In the genomic region with DNA sequence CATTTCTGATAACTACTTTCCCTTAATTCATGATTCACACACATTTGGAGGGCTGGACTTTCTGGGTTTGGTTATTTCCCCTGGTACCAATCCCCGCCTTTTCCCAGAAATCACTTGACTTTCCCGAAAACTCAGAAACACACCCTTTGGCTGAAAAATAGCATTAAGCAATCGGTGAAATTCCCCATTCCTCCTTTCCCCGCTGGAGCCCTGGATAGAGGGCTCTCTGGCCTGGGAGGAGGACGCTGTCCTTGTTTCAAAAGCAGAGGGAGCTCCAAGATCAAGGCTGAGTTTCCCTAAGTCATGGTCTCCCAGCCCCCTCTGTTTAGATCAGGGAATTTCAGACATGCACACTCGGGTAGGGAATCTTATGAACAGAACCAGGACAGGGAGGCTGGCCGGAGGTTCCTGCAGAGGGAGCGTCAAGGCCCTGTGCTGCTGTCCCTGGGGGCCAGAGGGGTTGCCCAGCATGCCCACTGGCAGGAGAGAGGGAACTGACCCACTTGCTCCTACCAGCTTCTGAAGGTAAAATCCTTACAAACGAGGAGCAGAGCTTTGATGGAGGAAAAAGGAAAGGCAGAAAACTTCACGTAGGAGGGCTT, we compare ENCODE assay signal across 8 cellular contexts. TPM values are rescaled to one million over a fixed set of nuclear protein-coding genes. Genes with fewer than 3 reads are reported as not detected.
DNase-seq lines count a peak whose midpoint lies in the region; ATAC-seq and TF ChIP-seq lines count a peak whose summit lies in the region.

A gene (plus strand): TSS at position 366 of the 602 bp plus-strand sequence. CDS start 1,195 bp downstream, outside the sequence.

- H3K27ac Mint-ChIP-seq in brain: peak within 1 kb of the TSS in 4 of 5 experiments; percentile 83 to 94 (median 90)
- H3K27ac Mint-ChIP-seq in activated CD4-positive, alpha-beta memory T cell treated with anti-CD3 and anti-CD28 coated beads, Interleukin-2, amount 10 ng/mL, durations not matched to agents 7 days and 5 days: no peak within 1 kb of the TSS
- H3K27ac Mint-ChIP-seq in activated CD4-positive, alpha-beta memory T cell treated with anti-CD3 and anti-CD28 coated beads for 36 hours: no peak within 1 kb of the TSS

- POLR2A ChIA-PET in activated CD4-positive, alpha-beta memory T cell treated with anti-CD3 and anti-CD28 coated beads, Interleukin-2, amount 10 ng/mL, durations not matched to agents 7 days and 5 days (lab: Charles Lee): interaction anchor here (1.4 kb wide), 1 partner anchor 8 kb away, joined by 3 read pairs; no protein-coding TSS in a partner anchor
- POLR2A ChIA-PET in activated CD4-positive, alpha-beta memory T cell treated with anti-CD3 and anti-CD28 coated beads for 36 hours (lab: Charles Lee): no interaction called here

- CTCF ChIA-PET in activated CD4-positive, alpha-beta memory T cell treated with anti-CD3 and anti-CD28 coated beads, Interleukin-2, amount 10 ng/mL, durations not matched to agents 7 days and 5 days (lab: Charles Lee): interaction anchor here (1.4 kb wide), 1 partner anchor 53 kb away, joined by 4 read pairs; no protein-coding TSS in a partner anchor
- CTCF ChIA-PET in activated CD4-positive, alpha-beta memory T cell treated with anti-CD3 and anti-CD28 coated beads for 36 hours (lab: Charles Lee): no interaction called here

- H3K27ac ChIP-seq in skin epidermis: peak within 1 kb of the TSS in 20 of 21 experiments; percentile 56 to 89 (median 80)

- intact Hi-C loops in activated CD4-positive, alpha-beta memory T cell treated with anti-CD3 and anti-CD28 coated beads for 36 hours (cut with micrococcal nuclease): no loop called here

- peaks cover 7% of the 10 kb centered on the region for H3K4me1 Mint-ChIP-seq in brain
- H3K4me1 Mint-ChIP-seq in activated CD4-positive, alpha-beta memory T cell treated with anti-CD3 and anti-CD28 coated beads, Interleukin-2, amount 10 ng/mL, durations not matched to agents 7 days and 5 days: no peaks in the 10 kb centered on the region
- H3K4me1 Mint-ChIP-seq in activated CD4-positive, alpha-beta memory T cell treated with anti-CD3 and anti-CD28 coated beads for 36 hours (ENCODE audit: low read depth): no peaks in the 10 kb centered on the region

- peak; percentile 71 to 88 for TF ChIP-seq CTCF in brain (conservative IDR thresholded peaks at IDR 0.05)

- no peaks in the 10 kb centered on the region for H3K9me3 Mint-ChIP-seq in brain
- no peaks in the 10 kb centered on the region for H3K9me3 Mint-ChIP-seq in activated CD4-positive, alpha-beta memory T cell treated with anti-CD3 and anti-CD28 coated beads, Interleukin-2, amount 10 ng/mL, durations not matched to agents 7 days and 5 days
- no peaks in the 10 kb centered on the region for H3K9me3 Mint-ChIP-seq in activated CD4-positive, alpha-beta memory T cell treated with anti-CD3 and anti-CD28 coated beads for 36 hours

- H3K4me3 ChIP-seq in skin epidermis: peak within 1 kb of the TSS in 6 of 7 experiments; percentile 0 to 36 (median 16)

- no peak for ATAC-seq in HG03565 (IDR thresholded peaks at IDR 0.05; ENCODE audit: unreplicated experiment)

- DNase-seq in HS-27A (ENCODE audit: low read depth) (peak; percentile 71), inferior parietal cortex (ENCODE audit: extremely low spot score) (peak; percentile 38), NOMO-1 treated with DMSO at 0.1 percent for 48 hours (lab: John Stamatoyannopoulos, UW; ENCODE audit: unreplicated experiment) (no peak)
- DNase-seq in activated CD4-positive, alpha-beta memory T cell treated with anti-CD3 and anti-CD28 coated beads, Interleukin-2, amount 10 ng/mL, durations not matched to agents 7 days and 5 days: no peak
- DNase-seq in activated CD4-positive, alpha-beta memory T cell treated with anti-CD3 and anti-CD28 coated beads for 36 hours: no peak

- H3K4me3 Mint-ChIP-seq in brain: peak within 1 kb of the TSS in 4 of 5 experiments; percentile 55 to 84 (median 75)
- H3K4me3 Mint-ChIP-seq in activated CD4-positive, alpha-beta memory T cell treated with anti-CD3 and anti-CD28 coated beads, Interleukin-2, amount 10 ng/mL, durations not matched to agents 7 days and 5 days: no peak within 1 kb of the TSS
- no peak within 1 kb of the TSS for H3K4me3 Mint-ChIP-seq in activated CD4-positive, alpha-beta memory T cell treated with anti-CD3 and anti-CD28 coated beads for 36 hours

- peaks cover 18% of the 10 kb centered on the region for H3K27me3 Mint-ChIP-seq in brain
- peaks cover 22% of the 10 kb centered on the region for H3K27me3 Mint-ChIP-seq in activated CD4-positive, alpha-beta memory T cell treated with anti-CD3 and anti-CD28 coated beads, Interleukin-2, amount 10 ng/mL, durations not matched to agents 7 days and 5 days
- H3K27me3 Mint-ChIP-seq in activated CD4-positive, alpha-beta memory T cell treated with anti-CD3 and anti-CD28 coated beads for 36 hours: peaks cover 16% of the 10 kb centered on the region

- H3K36me3 Mint-ChIP-seq in brain: no peaks in the 10 kb centered on the region
- H3K36me3 Mint-ChIP-seq in activated CD4-positive, alpha-beta memory T cell treated with anti-CD3 and anti-CD28 coated beads, Interleukin-2, amount 10 ng/mL, durations not matched to agents 7 days and 5 days (ENCODE audit: low read depth): no peaks in the 10 kb centered on the region
- H3K36me3 Mint-ChIP-seq in activated CD4-positive, alpha-beta memory T cell treated with anti-CD3 and anti-CD28 coated beads for 36 hours: no peaks in the 10 kb centered on the region

RNA-seq across cellular contexts. Expression of the gene that starts here (rescaled TPM):
- 8.6 TPM for polyA plus RNA-seq in brain (ENCODE audit: insufficient read depth, low read depth, low replicate concordance)
- total RNA-seq in activated CD4-positive, alpha-beta memory T cell treated with anti-CD3 and anti-CD28 coated beads, Interleukin-2, amount 10 ng/mL, durations not matched to agents 7 days and 5 days: 1 to 10 TPM; 1.7 TPM
- 1 to 10 TPM; 1.7 to 2.0 TPM for total RNA-seq in activated CD4-positive, alpha-beta memory T cell treated with anti-CD3 and anti-CD28 coated beads for 36 hours

Comparison
In these comparisons a context has a peak if more than half of its experiments do, and no peak if none do; other contexts are left out.
1. DNase-seq: peak in HS-27A (single experiment) and inferior parietal cortex (single experiment); none in activated CD4-positive, alpha-beta memory T cell treated with anti-CD3 and anti-CD28 coated beads, Interleukin-2, amount 10 ng/mL, durations not matched to agents 7 days and 5 days (single experiment), activated CD4-positive, alpha-beta memory T cell treated with anti-CD3 and anti-CD28 coated beads for 36 hours (single experiment) and NOMO-1 treated with DMSO at 0.1 percent for 48 hours (single experiment).
2. H3K27ac Mint-ChIP-seq: peak in brain (4 of 5); none in activated CD4-positive, alpha-beta memory T cell treated with anti-CD3 and anti-CD28 coated beads, Interleukin-2, amount 10 ng/mL, durations not matched to agents 7 days and 5 days (single experiment) and activated CD4-positive, alpha-beta memory T cell treated with anti-CD3 and anti-CD28 coated beads for 36 hours (single experiment).
3. H3K4me3 Mint-ChIP-seq: peak in brain (4 of 5); none in activated CD4-positive, alpha-beta memory T cell treated with anti-CD3 and anti-CD28 coated beads, Interleukin-2, amount 10 ng/mL, durations not matched to agents 7 days and 5 days (single experiment) and activated CD4-positive, alpha-beta memory T cell treated with anti-CD3 and anti-CD28 coated beads for 36 hours (single experiment).